9 cellular contexts compared by ENCODE assay signal in genomic region chrX:53088136-53088974, GRCh38. TPM values are rescaled to one million over a fixed set of nuclear protein-coding genes. Genes with fewer than 3 reads are reported as not detected.
DNase-seq lines count a peak whose midpoint lies in the region; ATAC-seq and TF ChIP-seq lines count a peak whose summit lies in the region.
"Had no signal": no experiment of that assay in that cellular context is flagged by ENCODE, and none has a peak within 500 bp of the region (broad histone marks: within the 10 kb centered on the region; RNA-seq: fewer than 3 reads in every experiment).

No MANE protein-coding gene starts in this region.

- peaks cover 7 to 27% of the 10 kb centered on the region in 2 donors for H3K4me1 ChIP-seq in adrenal gland (replicated peaks in 1 of 2)
- peaks cover 0 to 47% (median 9%) of the 10 kb centered on the region in 4 donors for H3K4me1 ChIP-seq in tibial nerve

- H3K9me3 ChIP-seq in SK-N-MC (ENCODE audit: low read depth, low read length) (no peaks in the 10 kb centered on the region), adrenal gland (replicated peaks in 1 of 3) (no peaks in the 10 kb centered on the region), tibial nerve (no peaks in the 10 kb centered on the region)

- TF ChIP-seq CTCF in adrenal gland (IDR thresholded peaks at IDR 0.05) (no peak), tibial nerve (IDR thresholded peaks at IDR 0.05) (no peak)

- 14 to 55% (median 31%) methylated on average over 21 to 51 of the region's 51 CpGs for whole genome bisulfite sequencing in adrenal gland, 4 donors
- 26 to 59% methylated on average over 39 to 51 of the region's 51 CpGs for WGBS in tibial nerve, 2 donors

- peak overlapping the region; percentile 77 for H3K4me3 ChIP-seq in SK-N-MC
- H3K4me3 ChIP-seq in adrenal gland: peak overlapping the region in 1 of 4 donors; percentile 27
- peak overlapping the region in 3 of 4 donors; percentile 12 to 83 (median 38) for H3K4me3 ChIP-seq in tibial nerve

- peak overlapping the region; percentile 58 for H3K9ac ChIP-seq in SK-N-MC (ENCODE audit: insufficient read length)
- H3K9ac ChIP-seq: KMS-11 had no signal

- H3K27me3 ChIP-seq in adrenal gland (no peaks in the 10 kb centered on the region), tibial nerve (peaks cover 0 to 9% of the 10 kb centered on the region in 2 donors)

- H3K27ac ChIP-seq in SK-N-MC: peak overlapping the region; percentile 84
- H3K27ac ChIP-seq in adrenal gland: peak overlapping the region; percentile 81 to 93 (median 86)
- peak overlapping the region; percentile 79 to 98 (median 90) for H3K27ac ChIP-seq in tibial nerve
- H3K27ac ChIP-seq: KMS-11 had no signal

- intact Hi-C loops in adrenal gland (cut with DNase I): no loop called here
- intact Hi-C loops in left ventricle myocardium superior (cut with micrococcal nuclease): no loop called here

- TF ChIP-seq POLR2A in adrenal gland (IDR thresholded peaks at IDR 0.05) (peak in 1 of 2 donors; percentile 54), tibial nerve (IDR thresholded peaks at IDR 0.05) (peak in 1 of 2 donors; percentile 55)

- TF ChIP-seq EP300 in tibial nerve (IDR thresholded peaks at IDR 0.05): peak in 1 of 2 donors; percentile 74

- H3K36me3 ChIP-seq in SK-N-MC (ENCODE audit: insufficient read depth, low read length): peaks cover 43% of the 10 kb centered on the region; the same call in 1 of the 2 replicates
- H3K36me3 ChIP-seq in adrenal gland (replicated peaks in 1 of 2): peaks cover 0 to 9% of the 10 kb centered on the region in 2 donors
- H3K36me3 ChIP-seq in tibial nerve: peaks cover 0 to 11% (median 0%) of the 10 kb centered on the region in 3 donors

- peak; percentile 56 for ATAC-seq in HG03045 (IDR thresholded peaks at IDR 0.05; ENCODE audit: unreplicated experiment)
- peak; percentile 87 for ATAC-seq in left ventricle myocardium superior

- DNase-seq in DMS53 treated with DMSO at 0.1 percent for 48 hours (lab: John Stamatoyannopoulos, UW; ENCODE audit: unreplicated experiment) (peak; percentile 66), SK-N-MC (ENCODE audit: low read depth, low spot score) (no peak), adrenal gland (peak; percentile 84 to 95 (median 89)), left ventricle myocardium superior (peak; percentile 88), pons (ENCODE audit: low spot score) (peak; percentile 20), tibial nerve (ENCODE audit: low spot score in 2 of 2) (peak; percentile 54 to 58), SIG-M5 treated with dmso at 0.1 percent for 504 hours (lab: John Stamatoyannopoulos, UW; ENCODE audit: unreplicated experiment) (no peak)

RNA-seq across cellular contexts. Expression of gene KANTR, which starts 5.6 kb away (rescaled TPM):
- total RNA-seq in adrenal gland (10 to 100 TPM in 3 of 8 donors, 1 to 10 TPM in 5; 4.1 to 21.2 (median 7.6) TPM), left ventricle myocardium superior (4.8 TPM), tibial nerve (10 to 100 TPM; 26.4 to 37.6 (median 32.2) TPM)
- polyA plus RNA-seq in adrenal gland: 10 to 100 TPM in 2 of 3 donors, 1 to 10 TPM in 1; 3.6 to 27.8 (median 12.5) TPM

RNA-seq across cellular contexts. Expression of gene TSPYL2, which starts 6.2 kb away (rescaled TPM):
- 100 to 1,000 TPM in 2 of 8 donors, 10 to 100 TPM in 6; 35.5 to 107 (median 85.6) TPM for total RNA-seq in adrenal gland
- polyA plus RNA-seq in adrenal gland: 100 to 1,000 TPM; 168 to 536 (median 308) TPM
- total RNA-seq in left ventricle myocardium superior: 38.6 TPM
- total RNA-seq in tibial nerve: 100 to 1,000 TPM; 142 to 210 (median 180) TPM

RNA-seq across cellular contexts. Expression of gene GPR173, which starts 39.8 kb away (rescaled TPM):
- total RNA-seq in adrenal gland: 1 to 10 TPM in 7 of 8 donors, under 1 TPM in 1; 0.61 to 5.0 (median 2.1) TPM
- polyA plus RNA-seq in adrenal gland: 1 to 10 TPM; 2.1 to 4.7 (median 4.0) TPM
- total RNA-seq in left ventricle myocardium superior: 0.50 TPM
- 10 to 100 TPM in 1 of 4 donors, 1 to 10 TPM in 3; 5.4 to 11.0 (median 8.0) TPM for total RNA-seq in tibial nerve

Comparison
In these comparisons a context has a peak if more than half of its experiments do, and no peak if none do; other contexts are left out.
1. DNase-seq: peak in DMS53 treated with DMSO at 0.1 percent for 48 hours (single experiment), adrenal gland (7 of 7), left ventricle myocardium superior (single experiment), pons (single experiment) and tibial nerve (2 of 2); none in SK-N-MC (single experiment) and SIG-M5 treated with dmso at 0.1 percent for 504 hours (single experiment).
2. Peak in every context shown above with its lines, with median percentiles within 50 percentile points of each other: H3K27ac ChIP-seq.